ENCODE assay signal across 8 cellular contexts in the genomic region with DNA sequence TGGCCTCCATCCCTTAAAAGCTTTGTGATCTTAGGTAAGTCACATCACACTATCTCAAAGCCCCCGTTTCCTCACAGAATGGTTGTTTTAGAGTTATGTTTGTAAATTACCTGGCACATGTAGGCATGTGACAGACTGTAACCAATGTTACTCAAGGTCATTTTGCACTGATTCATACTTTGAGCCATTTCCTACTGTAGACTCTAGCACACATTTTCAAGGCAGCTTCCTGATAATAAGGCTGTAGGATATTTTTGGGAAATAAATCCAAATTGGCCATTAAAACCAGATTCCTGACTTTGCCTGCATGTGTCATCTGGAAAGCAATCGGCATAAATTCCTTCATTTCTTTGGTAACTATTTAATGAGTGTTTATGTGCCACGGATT. TPM values are rescaled to one million over a fixed set of nuclear protein-coding genes. Genes with fewer than 3 reads are reported as not detected.
DNase-seq lines count a peak whose midpoint lies in the region; ATAC-seq and TF ChIP-seq lines count a peak whose summit lies in the region.

No MANE protein-coding gene starts in this region.

- peak overlapping the region in 1 of 2 donors; percentile 78 for H3K4me3 ChIP-seq in gastroesophageal sphincter
- H3K4me3 ChIP-seq in stomach = peak overlapping the region in 2 of 4 donors; percentile 75 to 78

- no peak for DNase-seq in activated CD4-positive, alpha-beta T cell treated with anti-CD3 and anti-CD28 coated beads for 36 hours
- no peak for DNase-seq in activated CD4-positive, alpha-beta T cell treated with anti-CD3 and anti-CD28 coated beads, Interleukin-2, amount 50 U/mL, for 1 hour
- DNase-seq in WTC11 (ENCODE audit: low spot score) = no peak
- DNase-seq in stomach = no peak
- DNase-seq in caudate nucleus (lab: John Stamatoyannopoulos, UW) = no peak
- DNase-seq in 8988T = no peak
- DNase-seq in ecto neural progenitor cell (ENCODE audit: low spot score) = no peak

- intact Hi-C loops in activated CD4-positive, alpha-beta T cell treated with anti-CD3 and anti-CD28 coated beads for 36 hours (cut with DNase I, micrococcal nuclease) = loop anchor here (1.0 to 5.0 kb wide), 5 partner anchors 31 to 1741 kb away; a partner anchor contains a TSS
- intact Hi-C loops in stomach (cut with DNase I; ENCODE audit: low total_unique reads) = no loop called here

- H3K4me1 ChIP-seq in gastroesophageal sphincter (peaks cover 0 to 62% (median 28%) of the 10 kb centered on the region in 3 donors), stomach (peaks cover 36 to 58% (median 52%) of the 10 kb centered on the region in 4 donors)

- H3K4me1 Mint-ChIP-seq in activated CD4-positive, alpha-beta T cell treated with anti-CD3 and anti-CD28 coated beads for 36 hours = peaks cover 76% of the 10 kb centered on the region
- H3K4me1 Mint-ChIP-seq in WTC11 = peaks cover 31% of the 10 kb centered on the region

- 58 to 68% methylated on average over 3 of the region's 3 CpGs for WGBS in gastroesophageal sphincter (ENCODE audit: low coverage in 1 of 2), 2 donors
- 59 to 72% (median 68%) methylated on average over 3 of the region's 3 CpGs for WGBS in stomach, 5 donors

- no peak for ATAC-seq in activated CD4-positive, alpha-beta T cell treated with anti-CD3 and anti-CD28 coated beads for 36 hours
- ATAC-seq in WTC11 (no peak), gastroesophageal sphincter (no peak)

- TF ChIP-seq CTCF in WTC11 (IDR thresholded peaks at IDR 0.05) = no peak
- TF ChIP-seq CTCF in gastroesophageal sphincter (IDR thresholded peaks at IDR 0.05) = no peak
- no peak for TF ChIP-seq CTCF in stomach (IDR thresholded peaks at IDR 0.05)

- peak overlapping the region; percentile 85 for H3K4me3 Mint-ChIP-seq in activated CD4-positive, alpha-beta T cell treated with anti-CD3 and anti-CD28 coated beads for 36 hours
- H3K4me3 Mint-ChIP-seq in WTC11 = peak overlapping the region; percentile 82

- no peak for TF ChIP-seq POLR2A in gastroesophageal sphincter (IDR thresholded peaks at IDR 0.05)
- no peak for TF ChIP-seq POLR2A in stomach (IDR thresholded peaks at IDR 0.05)

- H3K9me3 Mint-ChIP-seq in activated CD4-positive, alpha-beta T cell treated with anti-CD3 and anti-CD28 coated beads for 36 hours (ENCODE audit: low read depth) = no peaks in the 10 kb centered on the region
- no peaks in the 10 kb centered on the region for H3K9me3 Mint-ChIP-seq in WTC11

- H3K36me3 Mint-ChIP-seq in activated CD4-positive, alpha-beta T cell treated with anti-CD3 and anti-CD28 coated beads for 36 hours (ENCODE audit: low read depth) = peaks cover 25% of the 10 kb centered on the region
- H3K36me3 Mint-ChIP-seq in WTC11 = peaks cover 4% of the 10 kb centered on the region

- peak overlapping the region; percentile 87 for H3K27ac Mint-ChIP-seq in activated CD4-positive, alpha-beta T cell treated with anti-CD3 and anti-CD28 coated beads for 36 hours
- peak overlapping the region; percentile 54 for H3K27ac Mint-ChIP-seq in WTC11

- H3K27ac ChIP-seq in gastroesophageal sphincter = peak overlapping the region in 3 of 4 donors; percentile 26 to 59 (median 49)
- H3K27ac ChIP-seq in stomach = peak overlapping the region; percentile 42 to 98 (median 96)
- no peak overlapping the region for H3K27ac ChIP-seq in caudate nucleus (ENCODE audit: low read depth, low read length)

- no peaks in the 10 kb centered on the region for H3K27me3 Mint-ChIP-seq in activated CD4-positive, alpha-beta T cell treated with anti-CD3 and anti-CD28 coated beads for 36 hours
- H3K27me3 Mint-ChIP-seq in WTC11 (ENCODE audit: low read depth) = no peaks in the 10 kb centered on the region; the same call in 1 of the 2 replicates

- H3K9me3 ChIP-seq in gastroesophageal sphincter = no peaks in the 10 kb centered on the region
- H3K9me3 ChIP-seq in stomach = no peaks in the 10 kb centered on the region

- no peak for TF ChIP-seq EP300 in gastroesophageal sphincter (IDR thresholded peaks at IDR 0.05)
- no peak for TF ChIP-seq EP300 in stomach (IDR thresholded peaks at IDR 0.05)

- no peaks in the 10 kb centered on the region for H3K27me3 ChIP-seq in gastroesophageal sphincter
- no peaks in the 10 kb centered on the region for H3K27me3 ChIP-seq in stomach

- POLR2A ChIA-PET in activated CD4-positive, alpha-beta T cell treated with anti-CD3 and anti-CD28 coated beads for 36 hours (lab: Charles Lee) = interaction anchor here (1.0 to 7.4 kb wide), 7 partner anchors 31 to 173 kb away, joined by 3 to 88 read pairs (median 21); a partner anchor contains a TSS
- POLR2A ChIA-PET in WTC11 (lab: Charles Lee) = interaction anchor here (0.7 to 3.3 kb wide), 5 partner anchors 13 to 83 kb away, joined by 3 to 23 read pairs (median 8); a partner anchor contains a TSS

- CTCF ChIA-PET in activated CD4-positive, alpha-beta T cell treated with anti-CD3 and anti-CD28 coated beads for 36 hours (lab: Charles Lee) = interaction anchor here (0.5 to 2.3 kb wide), 7 partner anchors 8 to 110 kb away, joined by 3 to 14 read pairs (median 3); a partner anchor contains a TSS
- CTCF ChIA-PET in WTC11 (lab: Charles Lee) = interaction anchor here (0.8 to 5.4 kb wide), 9 partner anchors 16 to 196 kb away, joined by 3 to 48 read pairs (median 5); a partner anchor contains a TSS

- H3K36me3 ChIP-seq in gastroesophageal sphincter = peaks cover 0 to 9% of the 10 kb centered on the region in 2 donors
- peaks cover 0 to 12% (median 8%) of the 10 kb centered on the region in 4 donors for H3K36me3 ChIP-seq in stomach

TF ChIP-seq in WTC11, 78 proteins besides CTCF, POLR2A, EP300 and RAD21 (continues in another document):
- TF ChIP-seq, protein P1, sequence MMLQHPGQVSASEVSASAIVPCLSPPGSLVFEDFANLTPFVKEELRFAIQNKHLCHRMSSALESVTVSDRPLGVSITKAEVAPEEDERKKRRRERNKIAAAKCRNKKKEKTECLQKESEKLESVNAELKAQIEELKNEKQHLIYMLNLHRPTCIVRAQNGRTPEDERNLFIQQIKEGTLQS (CRISPR knock-in tag; conservative IDR thresholded peaks at IDR 0.05) = no peak
- TF ChIP-seq, protein P2, sequence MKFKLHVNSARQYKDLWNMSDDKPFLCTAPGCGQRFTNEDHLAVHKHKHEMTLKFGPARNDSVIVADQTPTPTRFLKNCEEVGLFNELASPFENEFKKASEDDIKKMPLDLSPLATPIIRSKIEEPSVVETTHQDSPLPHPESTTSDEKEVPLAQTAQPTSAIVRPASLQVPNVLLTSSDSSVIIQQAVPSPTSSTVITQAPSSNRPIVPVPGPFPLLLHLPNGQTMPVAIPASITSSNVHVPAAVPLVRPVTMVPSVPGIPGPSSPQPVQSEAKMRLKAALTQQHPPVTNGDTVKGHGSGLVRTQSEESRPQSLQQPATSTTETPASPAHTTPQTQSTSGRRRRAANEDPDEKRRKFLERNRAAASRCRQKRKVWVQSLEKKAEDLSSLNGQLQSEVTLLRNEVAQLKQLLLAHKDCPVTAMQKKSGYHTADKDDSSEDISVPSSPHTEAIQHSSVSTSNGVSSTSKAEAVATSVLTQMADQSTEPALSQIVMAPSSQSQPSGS (CRISPR knock-in tag; IDR thresholded peaks at IDR 0.05; ENCODE audit: borderline replicate concordance, low read depth) = no peak
- TF ChIP-seq FOXK1 (CRISPR knock-in tag; IDR thresholded peaks at IDR 0.05) (no peak), ZNF138 (CRISPR knock-in tag; conservative IDR thresholded peaks at IDR 0.05) (no peak), ZNF232 (CRISPR knock-in tag; IDR thresholded peaks at IDR 0.05) (no peak)
- TF ChIP-seq, protein P3, sequence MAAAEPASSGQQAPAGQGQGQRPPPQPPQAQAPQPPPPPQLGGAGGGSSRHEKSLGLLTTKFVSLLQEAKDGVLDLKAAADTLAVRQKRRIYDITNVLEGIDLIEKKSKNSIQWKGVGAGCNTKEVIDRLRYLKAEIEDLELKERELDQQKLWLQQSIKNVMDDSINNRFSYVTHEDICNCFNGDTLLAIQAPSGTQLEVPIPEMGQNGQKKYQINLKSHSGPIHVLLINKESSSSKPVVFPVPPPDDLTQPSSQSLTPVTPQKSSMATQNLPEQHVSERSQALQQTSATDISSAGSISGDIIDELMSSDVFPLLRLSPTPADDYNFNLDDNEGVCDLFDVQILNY (CRISPR knock-in tag; IDR thresholded peaks at IDR 0.05) = no peak
- TF ChIP-seq, protein P4, sequence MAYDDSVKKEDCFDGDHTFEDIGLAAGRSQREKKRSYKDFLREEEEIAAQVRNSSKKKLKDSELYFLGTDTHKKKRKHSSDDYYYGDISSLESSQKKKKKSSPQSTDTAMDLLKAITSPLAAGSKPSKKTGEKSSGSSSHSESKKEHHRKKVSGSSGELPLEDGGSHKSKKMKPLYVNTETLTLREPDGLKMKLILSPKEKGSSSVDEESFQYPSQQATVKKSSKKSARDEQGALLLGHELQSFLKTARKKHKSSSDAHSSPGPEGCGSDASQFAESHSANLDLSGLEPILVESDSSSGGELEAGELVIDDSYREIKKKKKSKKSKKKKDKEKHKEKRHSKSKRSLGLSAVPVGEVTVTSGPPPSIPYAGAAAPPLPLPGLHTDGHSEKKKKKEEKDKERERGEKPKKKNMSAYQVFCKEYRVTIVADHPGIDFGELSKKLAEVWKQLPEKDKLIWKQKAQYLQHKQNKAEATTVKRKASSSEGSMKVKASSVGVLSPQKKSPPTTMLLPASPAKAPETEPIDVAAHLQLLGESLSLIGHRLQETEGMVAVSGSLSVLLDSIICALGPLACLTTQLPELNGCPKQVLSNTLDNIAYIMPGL (CRISPR knock-in tag; IDR thresholded peaks at IDR 0.05) = no peak
- TF ChIP-seq, protein P5, sequence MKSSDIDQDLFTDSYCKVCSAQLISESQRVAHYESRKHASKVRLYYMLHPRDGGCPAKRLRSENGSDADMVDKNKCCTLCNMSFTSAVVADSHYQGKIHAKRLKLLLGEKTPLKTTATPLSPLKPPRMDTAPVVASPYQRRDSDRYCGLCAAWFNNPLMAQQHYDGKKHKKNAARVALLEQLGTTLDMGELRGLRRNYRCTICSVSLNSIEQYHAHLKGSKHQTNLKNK (CRISPR knock-in tag; IDR thresholded peaks at IDR 0.05) = no peak

RNA-seq across cellular contexts. Expression of a gene that starts 2.2 kb away (rescaled TPM):
- 10 to 100 TPM; 58.4 to 63.2 TPM for total RNA-seq in activated CD4-positive, alpha-beta T cell treated with anti-CD3 and anti-CD28 coated beads for 36 hours
- total RNA-seq in WTC11 (2021) (44.2 to 47.6 TPM (median 44.5 TPM) in 3 replicates), gastroesophageal sphincter (10 to 100 TPM; 37.5 to 42.3 (median 41.7) TPM), stomach (10 to 100 TPM in 2 of 5 donors, 1 to 10 TPM in 3; 8.1 to 20.0 (median 9.9) TPM)
- polyA plus RNA-seq in stomach = 10 to 100 TPM; 14.0 to 35.4 (median 23.9) TPM
